In genomic region chr1:162497723-162498441, GRCh38 we compare ENCODE assay signal across 8 cellular contexts. TPM values are rescaled to one million over a fixed set of nuclear protein-coding genes. Genes with fewer than 3 reads are reported as not detected.
A peak's percentile ranks its signal among the peaks of the same experiment; 100 is the strongest.
DNase-seq lines count a peak whose midpoint lies in the region; ATAC-seq and TF ChIP-seq lines count a peak whose summit lies in the region.

UHMK1 (plus strand) TSS chr1:162497818; CDS start chr1:162498001, 183 bp downstream.

- DNase-seq in NCI-H1048 (lab: John Stamatoyannopoulos, UW), result peak; percentile 92
- peak; percentile 95 for DNase-seq in SK-N-SH
- peak; percentile 94 for DNase-seq in activated naive CD4-positive, alpha-beta T cell treated with anti-CD3 and anti-CD28 coated beads, Interleukin-2, amount 10 ng/mL, durations not matched to agents 7 days and 5 days
- peak; percentile 91 for DNase-seq in germinal center (ENCODE audit: low spot score)
- DNase-seq in non-pigmented ciliary epithelial cell (ENCODE audit: low read depth), result peak; percentile 58
- peak; percentile 50 to 94 (median 83) for DNase-seq in substantia nigra (lab: John Stamatoyannopoulos, UW)

- TF ChIP-seq CTCF in SK-N-SH (IDR thresholded peaks at IDR 0.05), result no peak

- no peaks in the 10 kb centered on the region; the same call in 1 of the 2 replicates for H4K20me1 ChIP-seq in SK-N-SH (ENCODE audit: insufficient read depth)

- TF ChIP-seq EP300 in SK-N-SH (IDR thresholded peaks at IDR 0.05; ENCODE audit: borderline replicate concordance in 1 of 2, low read depth in 1 of 2, low read length in 1 of 2), result no peak

- peaks cover 53% of the 10 kb centered on the region for H3K79me2 ChIP-seq in SK-N-SH (ENCODE audit: insufficient read depth)

- H3K27ac ChIP-seq in SK-N-SH (ENCODE audit: low read depth in 2 of 2, low read length in 1 of 2) (peak within 1 kb of the TSS; percentile 72 to 75), substantia nigra (ENCODE audit: low read depth, low read length, poor library complexity, severe bottlenecking) (peak within 1 kb of the TSS; percentile 82)

- ATAC-seq in HG02588 (IDR thresholded peaks at IDR 0.05; ENCODE audit: unreplicated experiment), result peak; percentile 98

- CTCF ChIA-PET in SK-N-SH (lab: Yijun Ruan, JAX), result no interaction called here
- CTCF ChIA-PET in activated naive CD4-positive, alpha-beta T cell treated with anti-CD3 and anti-CD28 coated beads, Interleukin-2, amount 10 ng/mL, durations not matched to agents 7 days and 5 days (lab: Charles Lee), result no interaction called here

- H3K9me3 Mint-ChIP-seq in activated naive CD4-positive, alpha-beta T cell treated with anti-CD3 and anti-CD28 coated beads, Interleukin-2, amount 10 ng/mL, durations not matched to agents 7 days and 5 days, result no peaks in the 10 kb centered on the region

- H2AFZ ChIP-seq in SK-N-SH (ENCODE audit: low read depth), result peak within 1 kb of the TSS; percentile 100

- peaks cover 24 to 28% of the 10 kb centered on the region in 2 experiments for H3K36me3 ChIP-seq in SK-N-SH (replicated peaks in 1 of 2; ENCODE audit: control insufficient read depth in 1 of 2, insufficient read depth in 2 of 2, low read length in 1 of 2)

- H3K27me3 Mint-ChIP-seq in activated naive CD4-positive, alpha-beta T cell treated with anti-CD3 and anti-CD28 coated beads, Interleukin-2, amount 10 ng/mL, durations not matched to agents 7 days and 5 days, result peaks cover 2% of the 10 kb centered on the region

- peak within 1 kb of the TSS; percentile 96 for H3K4me3 ChIP-seq in GM08714 (ENCODE audit: low read length)
- H3K4me3 ChIP-seq in SK-N-SH (ENCODE audit: low read depth in 2 of 2, low read length in 1 of 2), result peak within 1 kb of the TSS; percentile 85 to 97

- POLR2A ChIA-PET in SK-N-SH (lab: Yijun Ruan, JAX), result no interaction called here

- no peaks in the 10 kb centered on the region for H3K27me3 ChIP-seq in SK-N-SH (ENCODE audit: insufficient read depth)

- no peaks in the 10 kb centered on the region for H3K9me3 ChIP-seq in SK-N-SH

- H3K4me2 ChIP-seq in SK-N-SH, result peak within 1 kb of the TSS; percentile 93

- H3K27ac Mint-ChIP-seq in activated naive CD4-positive, alpha-beta T cell treated with anti-CD3 and anti-CD28 coated beads, Interleukin-2, amount 10 ng/mL, durations not matched to agents 7 days and 5 days, result peak within 1 kb of the TSS; percentile 95

- no peaks in the 10 kb centered on the region for H3K9me2 ChIP-seq in SK-N-SH

- H3K36me3 Mint-ChIP-seq in activated naive CD4-positive, alpha-beta T cell treated with anti-CD3 and anti-CD28 coated beads, Interleukin-2, amount 10 ng/mL, durations not matched to agents 7 days and 5 days, result peaks cover 25% of the 10 kb centered on the region

- TF ChIP-seq RAD21 in SK-N-SH (IDR thresholded peaks at IDR 0.05; ENCODE audit: low read length), result no peak

- peaks cover 7 to 23% of the 10 kb centered on the region in 2 experiments; a peak in 3 of 4 replicates for H3K4me1 ChIP-seq in SK-N-SH (ENCODE audit: control insufficient read depth in 1 of 2, insufficient read depth in 2 of 2, low read depth in 1 of 2, low read length in 1 of 2)

- peak within 1 kb of the TSS; percentile 94 for H3K9ac ChIP-seq in SK-N-SH

- peak within 1 kb of the TSS; percentile 93 for H3K4me3 Mint-ChIP-seq in activated naive CD4-positive, alpha-beta T cell treated with anti-CD3 and anti-CD28 coated beads, Interleukin-2, amount 10 ng/mL, durations not matched to agents 7 days and 5 days

- under 1% methylated on average over 27 of the region's 61 CpGs for WGBS in SK-N-SH (ENCODE audit: low lambda C conversion rate)

- H3F3A ChIP-seq in SK-N-SH (replicated peaks; ENCODE audit: insufficient read depth), result peaks cover 21% of the 10 kb centered on the region

- H3K4me1 Mint-ChIP-seq in activated naive CD4-positive, alpha-beta T cell treated with anti-CD3 and anti-CD28 coated beads, Interleukin-2, amount 10 ng/mL, durations not matched to agents 7 days and 5 days, result peaks cover 42% of the 10 kb centered on the region

TF ChIP-seq in SK-N-SH, 30 proteins besides CTCF, POLR2A, EP300 and RAD21 (continues in another document):
- no peak for TF ChIP-seq GATA2 (CRISPR knock-in tag; IDR thresholded peaks at IDR 0.05)
- no peak for TF ChIP-seq CHD2 (IDR thresholded peaks at IDR 0.05; ENCODE audit: low read length, partially characterized antibody)
- TF ChIP-seq POLR2AphosphoS5 (IDR thresholded peaks at IDR 0.05; ENCODE audit: low read depth, low read length), result peak; percentile 94
- TF ChIP-seq IRF3 (IDR thresholded peaks at IDR 0.05; ENCODE audit: low read depth, low read length), result no peak
- peak; percentile 97 for TF ChIP-seq TAF1 (IDR thresholded peaks at IDR 0.05; ENCODE audit: borderline replicate concordance, low read depth, low read length)
- TF ChIP-seq RXRA (IDR thresholded peaks at IDR 0.05; ENCODE audit: borderline replicate concordance, low read depth), result no peak
- peak; percentile 40; the same call in 1 of the 2 replicates for TF ChIP-seq REST (IDR thresholded peaks at IDR 0.05; ENCODE audit: low read depth, low read length)
- TF ChIP-seq RCOR1 (IDR thresholded peaks at IDR 0.05; ENCODE audit: low read length), result no peak
- TF ChIP-seq FOXJ3 (CRISPR knock-in tag; IDR thresholded peaks at IDR 0.05), result no peak
- TF ChIP-seq PBX3 (IDR thresholded peaks at IDR 0.05), result no peak
- TF ChIP-seq NFIC (IDR thresholded peaks at IDR 0.05; ENCODE audit: borderline replicate concordance), result no peak
- no peak for TF ChIP-seq EZH2phosphoT487 (IDR thresholded peaks at IDR 0.05; ENCODE audit: borderline replicate concordance, low read depth)
- TF ChIP-seq ELF1 (IDR thresholded peaks at IDR 0.05), result peak; percentile 68; the same call in 1 of the 2 replicates
- TF ChIP-seq MXI1 (IDR thresholded peaks at IDR 0.05; ENCODE audit: low read depth, low read length), result no peak
- no peak for TF ChIP-seq USF2 (IDR thresholded peaks at IDR 0.05; ENCODE audit: borderline replicate concordance, low read depth, low read length)
- TF ChIP-seq TCF12 (IDR thresholded peaks at IDR 0.05), result no peak
- no peak for TF ChIP-seq SMC3 (IDR thresholded peaks at IDR 0.05; ENCODE audit: low read depth, low read length)
- TF ChIP-seq JUND (IDR thresholded peaks at IDR 0.05), result no peak
- TF ChIP-seq GABPA (IDR thresholded peaks at IDR 0.05; ENCODE audit: low read depth), result peak; percentile 88

RNA-seq across cellular contexts. Expression of gene UHMK1, which starts in this region (rescaled TPM):
- 7.4 and 12.3 TPM in 2 replicates for polyA plus RNA-seq in SK-N-SH (2012; rRNA removed)
- polyA plus RNA-seq in SK-N-SH (2012; cell fraction: cytosol; rRNA removed), result 16.0 and 18.1 TPM in 2 replicates
- 4.2 and 9.7 TPM in 2 replicates for polyA plus RNA-seq in SK-N-SH (2012; cell fraction: nucleus; rRNA removed)

Comparison
In these comparisons a context has a peak if more than half of its experiments do, and no peak if none do; other contexts are left out.
1. Peak in every context shown above with its lines: DNase-seq, ATAC-seq, H3K4me3 ChIP-seq and H3K27ac ChIP-seq.